9 cellular contexts compared by ENCODE assay signal in genomic region chr4:183100827-183101226, GRCh38. TPM values are rescaled to one million over a fixed set of nuclear protein-coding genes. Genes with fewer than 3 reads are reported as not detected.
DNase-seq lines count a peak whose midpoint lies in the region; ATAC-seq and TF ChIP-seq lines count a peak whose summit lies in the region.
"Had no signal": no experiment of that assay in that cellular context is flagged by ENCODE, and none has a peak within 500 bp of the region (broad histone marks: within the 10 kb centered on the region; RNA-seq: fewer than 3 reads in every experiment).

No MANE protein-coding gene starts in this region.

- H3K27me3 ChIP-seq in ascending aorta: no peaks in the 10 kb centered on the region
- no peaks in the 10 kb centered on the region for H3K27me3 ChIP-seq in thoracic aorta (replicated peaks; ENCODE audit: insufficient read depth)

- DNase-seq in activated naive CD4-positive, alpha-beta T cell treated with Interleukin-2 at 50 U/mL for 16 hours: no peak
- DNase-seq in ascending aorta (ENCODE audit: low spot score in 2 of 2) (no peak), kidney tubule cell (ENCODE audit: low spot score) (peak; percentile 41), thoracic aorta (ENCODE audit: low spot score) (no peak), amniotic stem cell (lab: John Stamatoyannopoulos, UW) (no peak), NCI-H2081 treated with DMSO at 0.1 percent for 48 hours (lab: John Stamatoyannopoulos, UW) (no peak), NCI-H1105 (lab: John Stamatoyannopoulos, UW) (no peak)
- DNase-seq: NCI-H1930 had no signal

- peaks cover 0 to 10% of the 10 kb centered on the region in 2 donors for H3K4me1 ChIP-seq in ascending aorta
- H3K4me1 ChIP-seq in thoracic aorta (ENCODE audit: control insufficient read depth in 1 of 2, low read depth in 2 of 2): peaks cover 13 to 38% of the 10 kb centered on the region in 2 donors

- no peaks in the 10 kb centered on the region for H3K9me3 Mint-ChIP-seq in activated naive CD4-positive, alpha-beta T cell treated with anti-CD3 and anti-CD28 coated beads, Interleukin-2, amount 50 U/mL, for 24 hours

- no peak overlapping the region for H3K27ac ChIP-seq in ascending aorta
- H3K27ac ChIP-seq in thoracic aorta: no peak overlapping the region

- H3K27me3 Mint-ChIP-seq in activated naive CD4-positive, alpha-beta T cell treated with anti-CD3 and anti-CD28 coated beads, Interleukin-2, amount 50 U/mL, for 24 hours: peaks cover 2% of the 10 kb centered on the region

- no peaks in the 10 kb centered on the region for H3K36me3 ChIP-seq in ascending aorta
- no peaks in the 10 kb centered on the region for H3K36me3 ChIP-seq in thoracic aorta

- no peak for TF ChIP-seq CTCF in ascending aorta (IDR thresholded peaks at IDR 0.05)
- no peak for TF ChIP-seq CTCF in thoracic aorta (IDR thresholded peaks at IDR 0.05)

- H3K9me3 ChIP-seq in ascending aorta (no peaks in the 10 kb centered on the region), thoracic aorta (no peaks in the 10 kb centered on the region)

- H3K4me1 Mint-ChIP-seq in activated naive CD4-positive, alpha-beta T cell treated with anti-CD3 and anti-CD28 coated beads, Interleukin-2, amount 50 U/mL, for 24 hours: peaks cover 24% of the 10 kb centered on the region

- H3K4me3 ChIP-seq in ascending aorta (peak overlapping the region; percentile 17 to 79), thoracic aorta (peak overlapping the region; percentile 89)

- ATAC-seq in thoracic aorta (ENCODE audit: insufficient number of reproducible peaks, low FRiP score, low read depth): no peak

- intact Hi-C loops in ascending aorta (cut with DNase I): no loop called here

- peak overlapping the region; percentile 23 for H3K4me3 Mint-ChIP-seq in activated naive CD4-positive, alpha-beta T cell treated with anti-CD3 and anti-CD28 coated beads, Interleukin-2, amount 50 U/mL, for 24 hours

- H3K27ac Mint-ChIP-seq in activated naive CD4-positive, alpha-beta T cell treated with anti-CD3 and anti-CD28 coated beads, Interleukin-2, amount 50 U/mL, for 24 hours: no peak overlapping the region

- no peaks in the 10 kb centered on the region for H3K36me3 Mint-ChIP-seq in activated naive CD4-positive, alpha-beta T cell treated with anti-CD3 and anti-CD28 coated beads, Interleukin-2, amount 50 U/mL, for 24 hours

RNA-seq across cellular contexts. Expression of gene WWC2, which starts 1.8 kb away (rescaled TPM):
- total RNA-seq in ascending aorta (3.8 TPM), thoracic aorta (10 to 100 TPM; 21.1 to 44.8 TPM)
